In genomic region chr2:3827673-3828575, GRCh38 we compare ENCODE assay signal across 8 cellular contexts.
DNase-seq lines count a peak whose midpoint lies in the region; ATAC-seq, FAIRE-seq and TF ChIP-seq lines count a peak whose summit lies in the region.

No MANE protein-coding gene starts in this region.

- H3K9ac ChIP-seq in GM12878 (ENCODE audit: control insufficient read depth, insufficient read depth, low read length) = no peak overlapping the region

- H3K4me2 ChIP-seq in GM12878 (ENCODE audit: control insufficient read depth, insufficient read depth) = no peak overlapping the region

- peaks cover 7% of the 10 kb centered on the region for H3K9me3 Mint-ChIP-seq in nephron

- H3K36me3 Mint-ChIP-seq in nephron (ENCODE audit: low read depth) = no peaks in the 10 kb centered on the region

- BruUV-seq in GM12878 (replicated peaks; lab: Mats Ljungman, UMichigan) = no TSS peak

- no peaks in the 10 kb centered on the region for H3K79me2 ChIP-seq in GM12878 (ENCODE audit: control insufficient read depth, insufficient read depth, low read length)

- H3K36me3 ChIP-seq in GM12878 (ENCODE audit: control insufficient read depth in 2 of 2, insufficient read depth in 2 of 2, low read length in 1 of 2) (no peaks in the 10 kb centered on the region), stomach (no peaks in the 10 kb centered on the region)

- no peaks in the 10 kb centered on the region for H3K9me3 ChIP-seq in GM12878 (replicated peaks; ENCODE audit: control insufficient read depth, insufficient read depth, low read length)
- peaks cover 0 to 6% (median 4%) of the 10 kb centered on the region in 4 donors for H3K9me3 ChIP-seq in stomach

- RAD21 ChIA-PET in GM12878 (lab: Charles Lee; ENCODE audit: unreplicated experiment) = interaction anchor here (1.0 kb wide), 1 partner anchor 100 kb away, joined by 4 read pairs; no protein-coding TSS in a partner anchor

- H3K27me3 Mint-ChIP-seq in nephron (ENCODE audit: low read depth) = peaks cover 5% of the 10 kb centered on the region

- no peaks in the 10 kb centered on the region for H4K20me1 ChIP-seq in GM12878 (ENCODE audit: control insufficient read depth, insufficient read depth)

- no peak overlapping the region for H3K4me3 ChIP-seq in GM12878
- no peak overlapping the region for H3K4me3 ChIP-seq in stomach

- in situ Hi-C loops in GM12878 (cut with MboI) = no loop called here

- no peak for TF ChIP-seq EP300 in GM12878 (IDR thresholded peaks at IDR 0.05; ENCODE audit: borderline replicate concordance in 1 of 2, control insufficient read depth in 1 of 2, low read depth in 2 of 2, low read length in 2 of 2)
- TF ChIP-seq EP300 in stomach (IDR thresholded peaks at IDR 0.05) = no peak

- CTCF ChIA-PET in GM12878 (lab: Yijun Ruan, JAX) = interaction anchor here (1.2 to 3.1 kb wide), 3 partner anchors 98 to 136 kb away, joined by 3 to 43 read pairs (median 4); no protein-coding TSS in a partner anchor

- SMC1A ChIA-PET in GM12878 (lab: Charles Lee; ENCODE audit: uncharacterized antibody, unreplicated experiment) = no interaction called here

- ATAC-seq in HG03432 (IDR thresholded peaks at IDR 0.05; ENCODE audit: unreplicated experiment) (peak; percentile 57), GM12878 (peak; percentile 76), GM21447 (IDR thresholded peaks at IDR 0.05; ENCODE audit: unreplicated experiment) (no peak), HG03097 (IDR thresholded peaks at IDR 0.05; ENCODE audit: low FRiP score, unreplicated experiment) (no peak)

- WGBS in GM12878 (ENCODE audit: insufficient coverage, insufficient replicate concordance, low lambda C conversion rate, missing lambda C conversion rate) = 17% methylated on average over 6 of the region's 6 CpGs
- WGBS in stomach, 5 donors = 74 to 79% (median 75%) methylated on average over 6 of the region's 6 CpGs

- H3K4me1 Mint-ChIP-seq in nephron = peaks cover 24% of the 10 kb centered on the region

- peak; percentile 50 to 66 (median 57); a peak in 5 of 6 replicates for TF ChIP-seq CTCF in GM12878 (IDR thresholded peaks at IDR 0.05 in 2 of 3, conservative IDR thresholded peaks at IDR 0.05 in 1 of 3; ENCODE audit: control insufficient read depth in 2 of 3, extremely low read depth in 1 of 3, insufficient read depth in 1 of 3, low read depth in 3 of 3, low read length in 3 of 3)
- peak; percentile 34 to 54 (median 35) for TF ChIP-seq CTCF in nephron (IDR thresholded peaks at IDR 0.05; ENCODE audit: unreplicated experiment in 3 of 3)
- peak in 2 of 7 experiments; percentile 4 to 47 for TF ChIP-seq CTCF in stomach (IDR thresholded peaks at IDR 0.05)

- no peak overlapping the region for H3K27ac Mint-ChIP-seq in nephron

- intact Hi-C loops in GM12878 (cut with micrococcal nuclease; ENCODE audit: unreplicated experiment) = loop anchor here (1.0 kb wide), 1 partner anchor 100 kb away; no protein-coding TSS in a partner anchor
- intact Hi-C loops in stomach (cut with DNase I; ENCODE audit: low total_unique reads) = no loop called here

- FAIRE-seq in GM12878 (lab: Jason Lieb, UNC) = no peak

- TF ChIP-seq POLR2A in GM12878 (IDR thresholded peaks at IDR 0.05; ENCODE audit: low read depth, low read length) (no peak), stomach (IDR thresholded peaks at IDR 0.05) (no peak)

- POLR2A ChIA-PET in GM12878 (lab: Charles Lee) = no interaction called here

- peak; percentile 38 for TF ChIP-seq RAD21 in GM12878 (IDR thresholded peaks at IDR 0.05; ENCODE audit: insufficient read depth, low read depth, low read length)

- H3K4me1 ChIP-seq in GM12878 (ENCODE audit: control insufficient read depth, insufficient read depth, low read length) = no peaks in the 10 kb centered on the region
- H3K4me1 ChIP-seq in stomach = no peaks in the 10 kb centered on the region

- H3K27me3 ChIP-seq in GM12878 (replicated peaks in 1 of 2; ENCODE audit: control insufficient read depth in 2 of 2, insufficient read depth in 2 of 2, low read length in 1 of 2) (no peaks in the 10 kb centered on the region; a peak in 2 of 4 replicates), stomach (no peaks in the 10 kb centered on the region)

- DNase-seq in NCI-H82 (lab: John Stamatoyannopoulos, UW) = peak; percentile 64
- DNase-seq in NCI-H82 treated with DMSO at 0.1 percent for 48 hours (lab: John Stamatoyannopoulos, UW; ENCODE audit: unreplicated experiment) = no peak
- DNase-seq in GM12878 (ENCODE audit: low read depth, low spot score) = no peak
- no peak for DNase-seq in stomach

- H3K4me3 Mint-ChIP-seq in nephron = no peak overlapping the region

- H2AFZ ChIP-seq in GM12878 (ENCODE audit: control insufficient read depth, low read depth, low read length) = no peak overlapping the region

- H3K27ac ChIP-seq in GM12878 (ENCODE audit: control insufficient read depth, insufficient read depth) (no peak overlapping the region), stomach (no peak overlapping the region)

TF ChIP-seq in GM12878, 131 proteins besides CTCF, POLR2A, EP300 and RAD21:
- TF ChIP-seq SMC3 (IDR thresholded peaks at IDR 0.05; ENCODE audit: borderline replicate concordance, low read length) = peak; percentile 26; the same call in 1 of the 2 replicates
- TF ChIP-seq ATF3 (IDR thresholded peaks at IDR 0.05; ENCODE audit: borderline replicate concordance, extremely low read depth, low read depth, low read length) = no peak
TF ChIP-seq in GM12878: peak in this region for 1.

Comparison
In these comparisons a context has a peak if more than half of its experiments do, and no peak if none do; other contexts are left out.
1. ATAC-seq: peak in HG03432 (single experiment) and GM12878 (single experiment); none in GM21447 (single experiment) and HG03097 (single experiment).